ENCODE assay signal across 27 cellular contexts in the genomic region with DNA sequence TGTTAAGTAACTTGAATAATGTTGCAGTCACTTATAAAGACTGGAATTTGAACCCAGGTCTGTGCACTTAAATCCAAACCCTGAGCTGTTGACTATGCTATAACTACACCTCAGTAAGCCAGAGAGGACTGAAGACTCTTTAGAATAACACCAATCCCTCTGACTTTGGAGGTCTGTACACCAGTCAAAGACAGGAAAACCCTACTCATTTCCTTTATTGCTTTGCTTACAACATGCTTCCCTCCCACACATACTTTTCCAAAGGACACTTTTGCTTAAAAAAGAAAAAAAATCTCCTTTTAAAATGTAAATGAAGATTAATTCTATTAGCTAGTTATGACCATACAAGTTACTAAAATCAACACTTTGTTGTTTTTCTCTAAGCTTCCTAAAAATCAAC.
A peak's percentile ranks its signal among the peaks of the same experiment; 100 is the strongest.
DNase-seq lines count a peak whose midpoint lies in the region; ATAC-seq, FAIRE-seq and TF ChIP-seq lines count a peak whose summit lies in the region.
"Had no signal": no experiment of that assay in that cellular context is flagged by ENCODE, and none has a peak within 500 bp of the region (broad histone marks: within the 10 kb centered on the region; RNA-seq: fewer than 3 reads in every experiment).

No MANE protein-coding gene starts in this region.

- ATAC-seq in left colon = peak; percentile 36
- ATAC-seq: activated CD4-positive, alpha-beta T cell treated with anti-CD3 and anti-CD28 coated beads for 36 hours; activated CD8-positive, alpha-beta T cell treated with anti-CD3 and anti-CD28 coated beads for 36 hours; HCT116 had no signal

- TF ChIP-seq POLR2A in H54 (IDR thresholded peaks at IDR 0.05; ENCODE audit: low read depth, low read length) = no peak

- peak; percentile 11 for FAIRE-seq in H54 (lab: Jason Lieb, UNC)
- FAIRE-seq: GM12891 had no signal

- DNase-seq in AML-193 (lab: John Stamatoyannopoulos, UW) = peak; percentile 11 to 21
- DNase-seq in H54 (ENCODE audit: insufficient read length, low spot score) = no peak
- DNase-seq in amniotic epithelial cell (ENCODE audit: low read depth) = peak; percentile 59
- no peak for DNase-seq in left colon
- no peak for DNase-seq in hippocampal formation (lab: John Stamatoyannopoulos, UW)
- no peak for DNase-seq in dedifferentiated amniotic fluid mesenchymal stem cell (ENCODE audit: extremely low spot score)
- no peak for DNase-seq in NCI-H1105 treated with DMSO at 0.1 percent for 48 hours (lab: John Stamatoyannopoulos, UW)
- no peak for DNase-seq in NCI-H187 treated with DMSO at 0.1 percent for 48 hours (lab: John Stamatoyannopoulos, UW)
- DNase-seq: activated CD4-positive, alpha-beta T cell treated with anti-CD3 and anti-CD28 coated beads for 36 hours; activated CD8-positive, alpha-beta T cell treated with anti-CD3 and anti-CD28 coated beads for 36 hours; activated naive CD4-positive, alpha-beta T cell treated with anti-CD3 and anti-CD28 coated beads, Interleukin-2, amount 10 ng/mL, durations not matched to agents 7 days and 5 days; amygdala; BE2C; DMS 273 treated with DMSO at 0.1 percent for 48 hours; effector CD8-positive, alpha-beta T cell; islet precursor cell; naive B cell; NCI-H226; NCI-H69; nucleus accumbens; Right ventricle myocardium superior; stimulated activated CD4-positive, alpha-beta T cell treated with anti-CD3 and anti-CD28 coated beads, Interleukin-15, amount 100 ng/mL, for 24 hours; stimulated activated CD4-positive, alpha-beta T cell treated with anti-CD3 and anti-CD28 coated beads, Interleukin-4, amount 100 ng/mL, for 4 hours; substantia nigra; trophoblast cell had no signal

- intact Hi-C loops in left colon (cut with DNase I, micrococcal nuclease) = no loop called here

Comparison
In these comparisons a context has a peak if more than half of its experiments do, and no peak if none do; other contexts are left out.
1. DNase-seq: peak in AML-193 (2 of 2) and amniotic epithelial cell (single experiment); none in H54 (single experiment), left colon (0 of 2), hippocampal formation (0 of 2), dedifferentiated amniotic fluid mesenchymal stem cell (single experiment), NCI-H1105 treated with DMSO at 0.1 percent for 48 hours (single experiment) and NCI-H187 treated with DMSO at 0.1 percent for 48 hours (single experiment).